In genomic region chr21:44294391-44295162, GRCh38 we compare ENCODE assay signal across 8 cellular contexts. TPM values are rescaled to one million over a fixed set of nuclear protein-coding genes. Genes with fewer than 3 reads are reported as not detected.
DNase-seq lines count a peak whose midpoint lies in the region; ATAC-seq, FAIRE-seq and TF ChIP-seq lines count a peak whose summit lies in the region.
"Had no signal": no experiment of that assay in that cellular context is flagged by ENCODE, and none has a peak within 500 bp of the region (broad histone marks: within the 10 kb centered on the region; RNA-seq: fewer than 3 reads in every experiment).

No MANE protein-coding gene starts in this region.

- TF ChIP-seq CTCF in DOHH2 (IDR thresholded peaks at IDR 0.05; ENCODE audit: low read depth, low read length, poor library complexity, severe bottlenecking) (no peak), HepG2 (CRISPR knock-in tag; IDR thresholded peaks at IDR 0.05) (no peak)

- peak; percentile 5 for ATAC-seq in HepG2

- H4K20me1 ChIP-seq in DOHH2 (ENCODE audit: control insufficient read depth, insufficient read depth, low read depth, low read length) (no peaks in the 10 kb centered on the region), HepG2 (ENCODE audit: insufficient read depth, low read length) (no peaks in the 10 kb centered on the region)

- TF ChIP-seq RAD21 in HepG2 (CRISPR knock-in tag; IDR thresholded peaks at IDR 0.05): no peak

- H3F3A ChIP-seq in DOHH2 (ENCODE audit: control insufficient read depth, insufficient read depth): peaks cover 8% of the 10 kb centered on the region

- H3K79me2 ChIP-seq in DOHH2 (ENCODE audit: control insufficient read depth, low read length) (no peaks in the 10 kb centered on the region), HepG2 (ENCODE audit: insufficient read depth, low read length) (no peaks in the 10 kb centered on the region)

- TF ChIP-seq POLR2A in HepG2 (IDR thresholded peaks at IDR 0.05; ENCODE audit: insufficient read depth in 1 of 2, low read depth in 2 of 2, low read length in 2 of 2): no peak

- H3K9me3 ChIP-seq in DOHH2 (ENCODE audit: control insufficient read depth, insufficient read depth, low read length): no peaks in the 10 kb centered on the region
- no peaks in the 10 kb centered on the region for H3K9me3 ChIP-seq in HepG2 (ENCODE audit: low read length)

- no peak for FAIRE-seq in HepG2 (lab: Jason Lieb, UNC)

- H3K4me2 ChIP-seq in DOHH2 (ENCODE audit: low read length): peak overlapping the region; percentile 17; the same call in 1 of the 2 replicates
- H3K4me2 ChIP-seq in HepG2 (ENCODE audit: low read depth, low read length): peak overlapping the region; percentile 67

- TF ChIP-seq EP300 in HepG2 (IDR thresholded peaks at IDR 0.05; ENCODE audit: low read depth in 2 of 2, low read length in 2 of 2) (no peak), HepG2 (CRISPR knock-in tag; IDR thresholded peaks at IDR 0.05; ENCODE audit: borderline replicate concordance) (no peak)

- intact Hi-C loops in HepG2 (cut with micrococcal nuclease; ENCODE audit: unreplicated experiment): no loop called here

- no peak overlapping the region for H3K4me3 ChIP-seq in DOHH2 (ENCODE audit: low read length)
- H3K4me3 ChIP-seq in HepG2 (replicated peaks in 1 of 3; ENCODE audit: insufficient read depth in 1 of 3, low read depth in 2 of 3, low read length in 3 of 3): peak overlapping the region in 1 of 3 experiments; percentile 61; a peak in 2 of 6 replicates

- DNase-seq in RPMI7951 (ENCODE audit: low read depth): peak; percentile 61
- DNase-seq in HepG2 (ENCODE audit: low spot score): no peak
- DNase-seq in inferior parietal cortex (ENCODE audit: extremely low spot score): no peak
- DNase-seq in NCI-H2227 (lab: John Stamatoyannopoulos, UW; ENCODE audit: unreplicated experiment): no peak
- DNase-seq in stimulated activated CD4-positive, alpha-beta T cell treated with anti-CD3 and anti-CD28 coated beads, Interleukin-4, amount 100 ng/mL, for 24 hours: no peak
- DNase-seq: NCI-H187 treated with DMSO at 0.1 percent for 48 hours had no signal

- peak overlapping the region; percentile 18; the same call in 1 of the 2 replicates for H3K9ac ChIP-seq in HepG2 (ENCODE audit: insufficient read depth, low read depth, low read length)

- H3K4me1 ChIP-seq in DOHH2 (ENCODE audit: control insufficient read depth, low read length) (peaks cover 45% of the 10 kb centered on the region), HepG2 (ENCODE audit: insufficient read depth, low read length) (peaks cover 43% of the 10 kb centered on the region)

- H3K9me2 ChIP-seq in DOHH2 (replicated peaks; ENCODE audit: control insufficient read depth, low read length): no peaks in the 10 kb centered on the region

- CTCF ChIA-PET in HepG2 (lab: Yijun Ruan, JAX; ENCODE audit: low intra/inter-chr PET ratio, low total read pairs): no interaction called here

- POLR2A ChIA-PET in HepG2 (lab: Yijun Ruan, JAX): no interaction called here

- in situ Hi-C loops in HepG2 (cut with HindIII; ENCODE audit: extremely low pct_ligation_motif_present, low pct_unique_long_range_greater_than_20kb): no loop called here

- no TSS peak for BruUV-seq in HepG2 (replicated peaks; lab: Mats Ljungman, UMichigan)

- H3K27me3 ChIP-seq in DOHH2 (ENCODE audit: control insufficient read depth, low read length) (peaks cover 17% of the 10 kb centered on the region), HepG2 (ENCODE audit: control insufficient read depth in 1 of 2, insufficient read depth in 2 of 2, low read length in 2 of 2) (peaks cover 13 to 49% of the 10 kb centered on the region in 2 experiments)

- WGBS in HepG2 (ENCODE audit: low lambda C conversion rate): 24% methylated on average over 9 of the region's 26 CpGs

- H3K36me3 ChIP-seq in DOHH2 (ENCODE audit: control insufficient read depth, low read length) (no peaks in the 10 kb centered on the region), HepG2 (replicated peaks in 1 of 2; ENCODE audit: control insufficient read depth in 1 of 2, insufficient read depth in 2 of 2, low read length in 2 of 2) (no peaks in the 10 kb centered on the region)

- H2AFZ ChIP-seq in HepG2 (ENCODE audit: low read length): no peak overlapping the region

- H3K27ac ChIP-seq in DOHH2 (ENCODE audit: low read depth, low read length) (no peak overlapping the region), HepG2 (ENCODE audit: extremely low read length, insufficient read depth, low read length) (no peak overlapping the region)

RNA-seq across cellular contexts. Expression of gene PFKL, which starts 5.3 kb away (rescaled TPM):
- 97.3 and 116 TPM in 2 replicates for total RNA-seq in RPMI7951 (2014; rRNA removed; shearing (Covaris generic))
- 87.6 and 106 TPM in 2 replicates for total RNA-seq in HepG2 (2016; rRNA removed; fragmentation: Illumina TruSeq; extraction: Trizol)
- total RNA-seq in HepG2 (2016; cell fraction: cytosol; rRNA removed; fragmentation: Illumina TruSeq; extraction: Trizol; ENCODE audit: low read depth): 13.9 and 14.6 TPM in 2 replicates
- 76.5 and 112 TPM in 2 replicates for total RNA-seq in HepG2 (2016; cell fraction: insoluble cytoplasmic fraction; rRNA removed; fragmentation: Illumina TruSeq; extraction: Trizol)
- 27.9 TPM in 2 replicates for total RNA-seq in HepG2 (2016; cell fraction: membrane; rRNA removed; fragmentation: Illumina TruSeq; extraction: Trizol)
- total RNA-seq in HepG2 (2016; cell fraction: nucleus; rRNA removed; fragmentation: Illumina TruSeq; extraction: Trizol): 51.1 and 56.0 TPM in 2 replicates
- 92.8 and 113 TPM in 2 replicates for polyA plus RNA-seq in HepG2 (2011; rRNA removed)
- 71.8 and 109 TPM in 2 replicates for polyA plus RNA-seq in HepG2 (2011; cell fraction: cytosol; rRNA removed)
- 444 and 640 TPM in 2 replicates for polyA plus RNA-seq in HepG2 (2011; cell fraction: nucleus; rRNA removed)
- polyA plus RNA-seq in HepG2 (2012): 83.1 and 108 TPM in 2 replicates
- polyA plus RNA-seq in HepG2 (2016; cell fraction: cytosol; fragmentation: Illumina TruSeq; extraction: Trizol; ENCODE audit: low read depth): 10.0 and 11.5 TPM in 2 replicates
- 69.5 and 87.4 TPM in 2 replicates for polyA plus RNA-seq in HepG2 (2016; cell fraction: insoluble cytoplasmic fraction; fragmentation: Illumina TruSeq; extraction: Trizol; ENCODE audit: low read depth)
- polyA plus RNA-seq in HepG2 (2016; cell fraction: membrane; fragmentation: Illumina TruSeq; extraction: Trizol; ENCODE audit: low read depth): 16.7 and 19.2 TPM in 2 replicates
- 107 and 115 TPM in 2 replicates for polyA plus RNA-seq in HepG2 (2016; cell fraction: nucleus; fragmentation: Illumina TruSeq; extraction: Trizol; ENCODE audit: insufficient read depth, low read depth)
- 90.7 and 203 TPM in 2 replicates for polyA minus RNA-seq in HepG2 (2011; rRNA and poly(A)+ RNA removed; ENCODE audit: low replicate concordance)
- 72.1 and 83.6 TPM in 2 replicates for polyA minus RNA-seq in HepG2 (2011; cell fraction: cytosol; rRNA and poly(A)+ RNA removed)
- polyA minus RNA-seq in HepG2 (2011; cell fraction: nucleus; rRNA and poly(A)+ RNA removed): 51.9 and 52.8 TPM in 2 replicates

RNA-seq across cellular contexts. Expression of gene AIRE, which starts 8.9 kb away (rescaled TPM):
- 0.10 TPM in 1 of 2 replicates, not detected in the other for total RNA-seq in RPMI7951 (2014; rRNA removed; shearing (Covaris generic))
- not detected in 2 replicates for total RNA-seq in HepG2 (2016; rRNA removed; fragmentation: Illumina TruSeq; extraction: Trizol)
- total RNA-seq in HepG2 (2016; cell fraction: cytosol; rRNA removed; fragmentation: Illumina TruSeq; extraction: Trizol; ENCODE audit: low read depth): not detected in 2 replicates
- not detected in 2 replicates for total RNA-seq in HepG2 (2016; cell fraction: insoluble cytoplasmic fraction; rRNA removed; fragmentation: Illumina TruSeq; extraction: Trizol)
- not detected in 2 replicates for total RNA-seq in HepG2 (2016; cell fraction: membrane; rRNA removed; fragmentation: Illumina TruSeq; extraction: Trizol)
- not detected in 2 replicates for total RNA-seq in HepG2 (2016; cell fraction: nucleus; rRNA removed; fragmentation: Illumina TruSeq; extraction: Trizol)
- not detected in 2 replicates for polyA plus RNA-seq in HepG2 (2011; rRNA removed)
- polyA plus RNA-seq in HepG2 (2011; cell fraction: cytosol; rRNA removed): not detected in 2 replicates
- polyA plus RNA-seq in HepG2 (2011; cell fraction: nucleus; rRNA removed): not detected in 2 replicates
- polyA plus RNA-seq in HepG2 (2012): not detected in 2 replicates
- not detected in 2 replicates for polyA plus RNA-seq in HepG2 (2016; cell fraction: cytosol; fragmentation: Illumina TruSeq; extraction: Trizol; ENCODE audit: low read depth)
- polyA plus RNA-seq in HepG2 (2016; cell fraction: insoluble cytoplasmic fraction; fragmentation: Illumina TruSeq; extraction: Trizol; ENCODE audit: low read depth): not detected in 2 replicates
- polyA plus RNA-seq in HepG2 (2016; cell fraction: membrane; fragmentation: Illumina TruSeq; extraction: Trizol; ENCODE audit: low read depth): not detected in 2 replicates
- not detected in 2 replicates for polyA plus RNA-seq in HepG2 (2016; cell fraction: nucleus; fragmentation: Illumina TruSeq; extraction: Trizol; ENCODE audit: insufficient read depth, low read depth)
- 0.07 TPM in 1 of 2 replicates, not detected in the other for polyA minus RNA-seq in HepG2 (2011; rRNA and poly(A)+ RNA removed; ENCODE audit: low replicate concordance)
- polyA minus RNA-seq in HepG2 (2011; cell fraction: cytosol; rRNA and poly(A)+ RNA removed): not detected in 2 replicates
- polyA minus RNA-seq in HepG2 (2011; cell fraction: nucleus; rRNA and poly(A)+ RNA removed): not detected in 2 replicates
- total RNA-seq: activated T-helper 2 cell treated with anti-CD3 and anti-CD28 coated beads, Interferon-gamma antibody, Interleukin-2, Interleukin-4, amounts not matched to agents 10 μg/mL and 5 μg/mL and 100 μg/mL, durations not matched to agents 14 hours and 24 hours and 36 hours had no signal

RNA-seq across cellular contexts. Expression of gene DNMT3L, which starts 32.9 kb away (rescaled TPM):
- 0.12 and 0.49 TPM in 2 replicates for total RNA-seq in RPMI7951 (2014; rRNA removed; shearing (Covaris generic))
- 1.7 TPM in 1 of 2 replicates, not detected in the other for total RNA-seq in HepG2 (2016; rRNA removed; fragmentation: Illumina TruSeq; extraction: Trizol)
- total RNA-seq in HepG2 (2016; cell fraction: cytosol; rRNA removed; fragmentation: Illumina TruSeq; extraction: Trizol; ENCODE audit: low read depth): 1.1 and 1.6 TPM in 2 replicates
- total RNA-seq in HepG2 (2016; cell fraction: insoluble cytoplasmic fraction; rRNA removed; fragmentation: Illumina TruSeq; extraction: Trizol): 1.00 TPM in 1 of 2 replicates, not detected in the other
- total RNA-seq in HepG2 (2016; cell fraction: membrane; rRNA removed; fragmentation: Illumina TruSeq; extraction: Trizol): 0.43 and 1.0 TPM in 2 replicates
- not detected in 2 replicates for total RNA-seq in HepG2 (2016; cell fraction: nucleus; rRNA removed; fragmentation: Illumina TruSeq; extraction: Trizol)
- 0.75 and 1.4 TPM in 2 replicates for polyA plus RNA-seq in HepG2 (2011; rRNA removed)
- 0.68 and 0.91 TPM in 2 replicates for polyA plus RNA-seq in HepG2 (2011; cell fraction: cytosol; rRNA removed)
- polyA plus RNA-seq in HepG2 (2011; cell fraction: nucleus; rRNA removed): 1.1 TPM in 1 of 2 replicates, not detected in the other
- polyA plus RNA-seq in HepG2 (2012): 1.4 and 2.8 TPM in 2 replicates
- 0.92 and 3.0 TPM in 2 replicates for polyA plus RNA-seq in HepG2 (2016; cell fraction: cytosol; fragmentation: Illumina TruSeq; extraction: Trizol; ENCODE audit: low read depth)
- 1.4 TPM in 1 of 2 replicates, not detected in the other for polyA plus RNA-seq in HepG2 (2016; cell fraction: insoluble cytoplasmic fraction; fragmentation: Illumina TruSeq; extraction: Trizol; ENCODE audit: low read depth)
- 0.76 and 1.1 TPM in 2 replicates for polyA plus RNA-seq in HepG2 (2016; cell fraction: membrane; fragmentation: Illumina TruSeq; extraction: Trizol; ENCODE audit: low read depth)
- polyA plus RNA-seq in HepG2 (2016; cell fraction: nucleus; fragmentation: Illumina TruSeq; extraction: Trizol; ENCODE audit: insufficient read depth, low read depth): not detected in 2 replicates
- polyA minus RNA-seq in HepG2 (2011; rRNA and poly(A)+ RNA removed; ENCODE audit: low replicate concordance): not detected in 2 replicates
- not detected in 2 replicates for polyA minus RNA-seq in HepG2 (2011; cell fraction: cytosol; rRNA and poly(A)+ RNA removed)
- not detected in 2 replicates for polyA minus RNA-seq in HepG2 (2011; cell fraction: nucleus; rRNA and poly(A)+ RNA removed)
- total RNA-seq: activated T-helper 2 cell treated with anti-CD3 and anti-CD28 coated beads, Interferon-gamma antibody, Interleukin-2, Interleukin-4, amounts not matched to agents 10 μg/mL and 5 μg/mL and 100 μg/mL, durations not matched to agents 14 hours and 24 hours and 36 hours had no signal

RNA-seq across cellular contexts. Expression of gene CFAP410, which starts 44.6 kb away (rescaled TPM):
- total RNA-seq in RPMI7951 (2014; rRNA removed; shearing (Covaris generic)): 5.9 and 9.8 TPM in 2 replicates
- 13.1 and 20.1 TPM in 2 replicates for total RNA-seq in HepG2 (2016; rRNA removed; fragmentation: Illumina TruSeq; extraction: Trizol)
- 16.2 and 18.7 TPM in 2 replicates for total RNA-seq in HepG2 (2016; cell fraction: cytosol; rRNA removed; fragmentation: Illumina TruSeq; extraction: Trizol; ENCODE audit: low read depth)
- total RNA-seq in HepG2 (2016; cell fraction: insoluble cytoplasmic fraction; rRNA removed; fragmentation: Illumina TruSeq; extraction: Trizol): 11.7 and 23.2 TPM in 2 replicates
- 22.7 and 31.0 TPM in 2 replicates for total RNA-seq in HepG2 (2016; cell fraction: membrane; rRNA removed; fragmentation: Illumina TruSeq; extraction: Trizol)
- 15.4 and 16.3 TPM in 2 replicates for total RNA-seq in HepG2 (2016; cell fraction: nucleus; rRNA removed; fragmentation: Illumina TruSeq; extraction: Trizol)
- 8.0 and 13.1 TPM in 2 replicates for polyA plus RNA-seq in HepG2 (2011; rRNA removed)
- polyA plus RNA-seq in HepG2 (2011; cell fraction: cytosol; rRNA removed): 6.8 and 14.6 TPM in 2 replicates
- 84.7 and 108 TPM in 2 replicates for polyA plus RNA-seq in HepG2 (2011; cell fraction: nucleus; rRNA removed)
- 7.4 and 9.9 TPM in 2 replicates for polyA plus RNA-seq in HepG2 (2012)
- 17.7 and 23.4 TPM in 2 replicates for polyA plus RNA-seq in HepG2 (2016; cell fraction: cytosol; fragmentation: Illumina TruSeq; extraction: Trizol; ENCODE audit: low read depth)
- 12.0 and 13.3 TPM in 2 replicates for polyA plus RNA-seq in HepG2 (2016; cell fraction: insoluble cytoplasmic fraction; fragmentation: Illumina TruSeq; extraction: Trizol; ENCODE audit: low read depth)
- 19.5 and 21.9 TPM in 2 replicates for polyA plus RNA-seq in HepG2 (2016; cell fraction: membrane; fragmentation: Illumina TruSeq; extraction: Trizol; ENCODE audit: low read depth)
- 26.7 and 31.2 TPM in 2 replicates for polyA plus RNA-seq in HepG2 (2016; cell fraction: nucleus; fragmentation: Illumina TruSeq; extraction: Trizol; ENCODE audit: insufficient read depth, low read depth)
- polyA minus RNA-seq in HepG2 (2011; rRNA and poly(A)+ RNA removed; ENCODE audit: low replicate concordance): 3.6 and 9.9 TPM in 2 replicates
- polyA minus RNA-seq in HepG2 (2011; cell fraction: cytosol; rRNA and poly(A)+ RNA removed): 3.6 and 4.5 TPM in 2 replicates
- 13.3 and 17.1 TPM in 2 replicates for polyA minus RNA-seq in HepG2 (2011; cell fraction: nucleus; rRNA and poly(A)+ RNA removed)

RNA-seq across cellular contexts. Expression of gene ICOSLG, which starts 53.8 kb away (rescaled TPM):
- 2.1 and 4.6 TPM in 2 replicates for total RNA-seq in RPMI7951 (2014; rRNA removed; shearing (Covaris generic))
- 0.45 and 0.51 TPM in 2 replicates for total RNA-seq in HepG2 (2016; rRNA removed; fragmentation: Illumina TruSeq; extraction: Trizol)
- total RNA-seq in HepG2 (2016; cell fraction: cytosol; rRNA removed; fragmentation: Illumina TruSeq; extraction: Trizol; ENCODE audit: low read depth): 0.35 and 0.40 TPM in 2 replicates
- 0.56 and 0.64 TPM in 2 replicates for total RNA-seq in HepG2 (2016; cell fraction: insoluble cytoplasmic fraction; rRNA removed; fragmentation: Illumina TruSeq; extraction: Trizol)
- total RNA-seq in HepG2 (2016; cell fraction: membrane; rRNA removed; fragmentation: Illumina TruSeq; extraction: Trizol): 0.68 and 0.72 TPM in 2 replicates
- total RNA-seq in HepG2 (2016; cell fraction: nucleus; rRNA removed; fragmentation: Illumina TruSeq; extraction: Trizol): 1.1 and 1.4 TPM in 2 replicates
- polyA plus RNA-seq in HepG2 (2011; rRNA removed): 1.3 and 2.9 TPM in 2 replicates
- polyA plus RNA-seq in HepG2 (2011; cell fraction: cytosol; rRNA removed): 0.89 and 1.0 TPM in 2 replicates
- 3.2 and 5.2 TPM in 2 replicates for polyA plus RNA-seq in HepG2 (2011; cell fraction: nucleus; rRNA removed)
- polyA plus RNA-seq in HepG2 (2012): 1.7 and 3.3 TPM in 2 replicates
- polyA plus RNA-seq in HepG2 (2016; cell fraction: cytosol; fragmentation: Illumina TruSeq; extraction: Trizol; ENCODE audit: low read depth): 0.43 and 0.44 TPM in 2 replicates
- 0.75 and 1.0 TPM in 2 replicates for polyA plus RNA-seq in HepG2 (2016; cell fraction: insoluble cytoplasmic fraction; fragmentation: Illumina TruSeq; extraction: Trizol; ENCODE audit: low read depth)
- 0.55 and 0.57 TPM in 2 replicates for polyA plus RNA-seq in HepG2 (2016; cell fraction: membrane; fragmentation: Illumina TruSeq; extraction: Trizol; ENCODE audit: low read depth)
- polyA plus RNA-seq in HepG2 (2016; cell fraction: nucleus; fragmentation: Illumina TruSeq; extraction: Trizol; ENCODE audit: insufficient read depth, low read depth): 2.5 and 3.0 TPM in 2 replicates
- polyA minus RNA-seq in HepG2 (2011; rRNA and poly(A)+ RNA removed; ENCODE audit: low replicate concordance): 3.6 and 4.8 TPM in 2 replicates
- 0.79 and 2.8 TPM in 2 replicates for polyA minus RNA-seq in HepG2 (2011; cell fraction: cytosol; rRNA and poly(A)+ RNA removed)
- 1.4 and 2.4 TPM in 2 replicates for polyA minus RNA-seq in HepG2 (2011; cell fraction: nucleus; rRNA and poly(A)+ RNA removed)
